In genomic region chr1:2856076-2856390, GRCh38 we compare ENCODE assay signal across 19 cellular contexts.
"Had no signal": no experiment of that assay in that cellular context is flagged by ENCODE, and none has a peak within 500 bp of the region (broad histone marks: within the 10 kb centered on the region; RNA-seq: fewer than 3 reads in every experiment).

No MANE protein-coding gene starts in this region.

- H3K36me3 ChIP-seq: heart left ventricle, neural progenitor cell, sigmoid colon, stomach, thoracic aorta had no signal

- H3K4me2 ChIP-seq: neural progenitor cell had no signal

- H3K4me1 ChIP-seq: heart left ventricle, neural progenitor cell, psoas muscle, sigmoid colon, stomach had no signal

- H3K4me3 ChIP-seq: heart left ventricle, mucosa of descending colon, neural progenitor cell, psoas muscle, sigmoid colon, skin epidermis, stomach, thoracic aorta had no signal

- H3K27ac ChIP-seq: dorsolateral prefrontal cortex, heart left ventricle, neural progenitor cell, psoas muscle, sigmoid colon, skin epidermis, stomach, thoracic aorta had no signal

- H2AFZ ChIP-seq: neural progenitor cell had no signal

- H3K9me3 ChIP-seq: heart left ventricle, mucosa of descending colon, psoas muscle, sigmoid colon, stomach, thoracic aorta had no signal

- ATAC-seq: heart left ventricle; mucosa of descending colon; naive thymus-derived CD8-positive, alpha-beta T cell; psoas muscle had no signal

- H3K9ac ChIP-seq: neural progenitor cell had no signal

- DNase-seq: central memory CD4-positive, alpha-beta T cell; cortex of kidney; dorsolateral prefrontal cortex; effector CD8-positive, alpha-beta T cell; hippocampal formation; naive thymus-derived CD8-positive, alpha-beta T cell; occipital lobe; sigmoid colon; stimulated activated CD4-positive, alpha-beta T cell treated with anti-CD3 and anti-CD28 coated beads, Interleukin-12 subunit alpha, Interleukin-12 subunit beta, amount 100 ng/mL, for 4 hours; stimulated activated naive CD4-positive, alpha-beta T cell; stomach; substantia nigra; trophoblast cell had no signal

- H3K27me3 ChIP-seq: neural progenitor cell had no signal
